21 cellular contexts compared by ENCODE assay signal in genomic region chr5:139822553-139823425, GRCh38. TPM values are rescaled to one million over a fixed set of nuclear protein-coding genes. Genes with fewer than 3 reads are reported as not detected.
"Had no signal": no experiment of that assay in that cellular context is flagged by ENCODE, and none has a peak within 500 bp of the region (broad histone marks: within the 10 kb centered on the region; RNA-seq: fewer than 3 reads in every experiment).

No MANE protein-coding gene starts in this region.

- H3K27ac ChIP-seq: adrenal gland, coronary artery, esophagus muscularis mucosa, testis, upper lobe of left lung, WERI-Rb-1 had no signal

- H3K27me3 ChIP-seq: adrenal gland, esophagus muscularis mucosa, testis, upper lobe of left lung had no signal

- DNase-seq: activated CD4-positive, alpha-beta T cell treated with anti-CD3 and anti-CD28 coated beads for 36 hours; activated CD4-positive, alpha-beta T cell treated with anti-CD3 and anti-CD28 coated beads, Interleukin-2, amount 50 U/mL, for 4 hours; activated effector memory CD4-positive, alpha-beta T cell treated with anti-CD3 and anti-CD28 coated beads, Interleukin-2, amount 50 U/mL, for 16 hours; activated naive CD4-positive, alpha-beta T cell treated with anti-CD3 and anti-CD28 coated beads, Interleukin-2, amount 50 U/mL, for 16 hours; adrenal gland; cerebellar nuclear complex; hippocampal formation; occipital lobe; stimulated activated CD4-positive, alpha-beta T cell treated with anti-CD3 and anti-CD28 coated beads, Interleukin-2, amount 100 ng/mL, for 48 hours; stimulated activated CD8-positive, alpha-beta memory T cell treated with anti-CD3 and anti-CD28 coated beads, Interleukin-4, amount 100 ng/mL, for 48 hours; stimulated activated naive CD4-positive, alpha-beta T cell; testis; upper lobe of left lung; WERI-Rb-1 had no signal

- H3K4me3 ChIP-seq: adrenal gland, coronary artery, esophagus muscularis mucosa, testis, upper lobe of left lung had no signal

- H3K4me3 Mint-ChIP-seq: activated CD4-positive, alpha-beta T cell treated with anti-CD3 and anti-CD28 coated beads for 36 hours; memory B cell had no signal

- H3K4me1 ChIP-seq: adrenal gland, esophagus muscularis mucosa, testis, upper lobe of left lung had no signal

- H3K36me3 ChIP-seq: adrenal gland, esophagus muscularis mucosa, upper lobe of left lung, WERI-Rb-1 had no signal

- H3K27ac Mint-ChIP-seq: activated CD4-positive, alpha-beta T cell treated with anti-CD3 and anti-CD28 coated beads for 36 hours; memory B cell had no signal

- ATAC-seq: activated CD4-positive, alpha-beta T cell treated with anti-CD3 and anti-CD28 coated beads for 36 hours; SK-N-SH treated with all-trans-retinoic acid at 6 μM for 48 hours had no signal

- H3K9me3 ChIP-seq: adrenal gland, testis had no signal

- H3K4me1 Mint-ChIP-seq: activated CD4-positive, alpha-beta T cell treated with anti-CD3 and anti-CD28 coated beads for 36 hours; memory B cell had no signal

RNA-seq across cellular contexts. Expression of gene PSD2, which starts 27.2 kb away (rescaled TPM):
- total RNA-seq: activated CD4-positive, alpha-beta T cell treated with anti-CD3 and anti-CD28 coated beads for 36 hours; activated CD8-positive, alpha-beta memory T cell treated with anti-CD3 and anti-CD28 coated beads for 36 hours; myocyte; T-helper 2 cell treated with Interferon-gamma antibody and Interleukin-4, amounts not matched to agents 100 ng/mL and 5 ng/mL, for 36 hours had no signal
